ENCODE assay signal across 20 cellular contexts in the genomic region with DNA sequence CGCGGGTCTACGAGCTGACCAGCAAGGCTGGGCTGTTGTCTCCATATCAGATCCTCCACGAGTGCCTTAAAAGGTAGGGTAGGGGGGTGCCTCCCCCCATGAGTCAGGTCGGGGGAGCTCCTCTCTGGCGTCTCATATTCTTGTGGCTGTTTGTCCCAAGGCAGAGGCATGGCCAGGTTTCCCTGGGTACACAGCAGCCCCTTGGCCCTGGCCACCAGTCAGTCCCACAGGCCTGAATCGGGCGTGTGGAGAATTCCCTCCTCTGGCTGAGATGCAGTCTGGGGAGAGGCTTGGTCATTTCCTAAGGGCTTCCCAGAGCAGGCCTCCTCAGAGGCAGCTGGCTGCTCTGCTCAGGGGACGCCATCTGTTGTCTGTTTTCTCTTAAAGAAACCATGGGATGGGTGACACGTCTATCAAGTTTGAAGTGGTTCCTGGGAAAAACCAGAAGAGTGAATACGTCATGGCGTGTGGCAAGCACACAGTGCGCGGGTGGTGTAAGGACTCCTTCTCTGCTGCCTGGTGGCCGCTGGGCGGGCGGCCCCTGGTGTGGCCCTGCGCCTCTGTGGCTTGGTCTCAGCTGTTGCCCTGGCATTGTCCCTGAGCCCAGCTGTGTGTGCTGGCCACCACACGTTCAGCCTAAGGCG. TPM values are rescaled to one million over a fixed set of nuclear protein-coding genes. Genes with fewer than 3 reads are reported as not detected.
DNase-seq lines count a peak whose midpoint lies in the region; ATAC-seq, FAIRE-seq and TF ChIP-seq lines count a peak whose summit lies in the region.
"Had no signal": no experiment of that assay in that cellular context is flagged by ENCODE, and none has a peak within 500 bp of the region (broad histone marks: within the 10 kb centered on the region; RNA-seq: fewer than 3 reads in every experiment).

No MANE protein-coding gene starts in this region.

- no peaks in the 10 kb centered on the region for H3K4me1 ChIP-seq in GM12878 (ENCODE audit: control insufficient read depth, insufficient read depth, low read length)
- no peaks in the 10 kb centered on the region for H3K4me1 ChIP-seq in osteoblast (ENCODE audit: insufficient read depth, low read length)
- H3K4me1 ChIP-seq: Caco-2 had no signal

- H3K36me3 Mint-ChIP-seq in mesothelial cell of epicardium: peaks cover 17% of the 10 kb centered on the region

- POLR2A ChIA-PET in GM12878 (lab: Charles Lee): no interaction called here

- no peak for TF ChIP-seq EP300 in GM12878 (IDR thresholded peaks at IDR 0.05; ENCODE audit: borderline replicate concordance in 1 of 2, control insufficient read depth in 1 of 2, low read depth in 2 of 2, low read length in 2 of 2)

- CTCF ChIA-PET in GM12878 (lab: Yijun Ruan, JAX): no interaction called here

- H3K36me3 ChIP-seq in GM12878 (ENCODE audit: control insufficient read depth in 2 of 2, insufficient read depth in 2 of 2, low read length in 1 of 2): peaks cover 17 to 52% of the 10 kb centered on the region in 2 experiments; a peak in 3 of 4 replicates
- peaks cover 77% of the 10 kb centered on the region for H3K36me3 ChIP-seq in osteoblast (ENCODE audit: insufficient read depth, low read length)

- no peak overlapping the region for H3K9ac ChIP-seq in GM12878 (ENCODE audit: control insufficient read depth, insufficient read depth, low read length)
- H3K9ac ChIP-seq: SK-N-SH had no signal

- peak; percentile 37; the same call in 1 of the 2 replicates for TF ChIP-seq POLR2A in GM12878 (IDR thresholded peaks at IDR 0.05; ENCODE audit: low read depth, low read length)

- FAIRE-seq in GM12878 (lab: Jason Lieb, UNC): no peak
- FAIRE-seq: A204.1, frontal cortex had no signal

- BruUV-seq in GM12878 (replicated peaks; lab: Mats Ljungman, UMichigan): no TSS peak

- RAD21 ChIA-PET in GM12878 (lab: Charles Lee; ENCODE audit: unreplicated experiment): no interaction called here

- DNase-seq in NCI-H2171 treated with DMSO at 0.1 percent for 48 hours (lab: John Stamatoyannopoulos, UW) (peak; percentile 22), NCI-H2171 (lab: John Stamatoyannopoulos, UW) (no peak), GM12878 (ENCODE audit: low read depth, low spot score) (no peak), osteoblast (ENCODE audit: insufficient read length, low spot score, missing footprints) (peak; percentile 74), DMS79 treated with DMSO at 0.1 percent for 48 hours (lab: John Stamatoyannopoulos, UW) (no peak), mesothelial cell of epicardium (ENCODE audit: low spot score in 2 of 2, unreplicated experiment in 2 of 2) (no peak)
- DNase-seq: activated CD4-positive, CD25-positive, alpha-beta regulatory T cell treated with anti-CD3 and anti-CD28 coated beads, Interleukin-2, amount 50 U/mL, for 72 hours; amniotic stem cell; Caco-2; NCI-H187; NCI-H446; SK-N-SH; substantia nigra; T1000 had no signal

- H3K27ac ChIP-seq in GM12878 (ENCODE audit: control insufficient read depth, insufficient read depth) (no peak overlapping the region), osteoblast (ENCODE audit: low read depth, low read length) (no peak overlapping the region)

- intact Hi-C loops in GM12878 (cut with micrococcal nuclease; ENCODE audit: unreplicated experiment): no loop called here

- H3K4me2 ChIP-seq in GM12878 (ENCODE audit: control insufficient read depth, insufficient read depth) (no peak overlapping the region), osteoblast (ENCODE audit: insufficient read depth, low read length) (no peak overlapping the region)
- H3K4me2 ChIP-seq: SK-N-SH had no signal

- H3K9me3 Mint-ChIP-seq in mesothelial cell of epicardium: no peaks in the 10 kb centered on the region
- H3K9me3 Mint-ChIP-seq: activated T-helper 17 cell treated with anti-CD3 and anti-CD28 coated beads, Interleukin-2, amount 50 U/mL, for 72 hours; neural crest cell had no signal

- H3K4me3 Mint-ChIP-seq in mesothelial cell of epicardium: no peak overlapping the region
- H3K4me3 Mint-ChIP-seq: activated T-helper 17 cell treated with anti-CD3 and anti-CD28 coated beads, Interleukin-2, amount 50 U/mL, for 72 hours; neural crest cell had no signal

- no peak overlapping the region for H3K27ac Mint-ChIP-seq in mesothelial cell of epicardium

- no peak overlapping the region for H3K4me3 ChIP-seq in GM12878
- no peak overlapping the region for H3K4me3 ChIP-seq in osteoblast (ENCODE audit: insufficient read depth, low read length)

- no peaks in the 10 kb centered on the region for H4K20me1 ChIP-seq in GM12878 (ENCODE audit: control insufficient read depth, insufficient read depth)
- H4K20me1 ChIP-seq in osteoblast (ENCODE audit: insufficient read depth, low read length): peaks cover 18% of the 10 kb centered on the region

- no peak for TF ChIP-seq CTCF in GM12878 (IDR thresholded peaks at IDR 0.05 in 2 of 3, conservative IDR thresholded peaks at IDR 0.05 in 1 of 3; ENCODE audit: control insufficient read depth in 2 of 3, extremely low read depth in 1 of 3, insufficient read depth in 1 of 3, low read depth in 3 of 3, low read length in 3 of 3)
- no peak for TF ChIP-seq CTCF in osteoblast (IDR thresholded peaks at IDR 0.05; ENCODE audit: extremely low read depth, low read depth, low read length)
- TF ChIP-seq CTCF in mesothelial cell of epicardium (IDR thresholded peaks at IDR 0.05; ENCODE audit: unreplicated experiment): no peak

- H2AFZ ChIP-seq in GM12878 (ENCODE audit: control insufficient read depth, low read depth, low read length) (no peak overlapping the region), osteoblast (ENCODE audit: low read length) (no peak overlapping the region)

- in situ Hi-C loops in GM12878 (cut with MboI): no loop called here

- no peaks in the 10 kb centered on the region for H3K4me1 Mint-ChIP-seq in mesothelial cell of epicardium

- H3K27me3 ChIP-seq in GM12878 (replicated peaks in 1 of 2; ENCODE audit: control insufficient read depth in 2 of 2, insufficient read depth in 2 of 2, low read length in 1 of 2): no peaks in the 10 kb centered on the region
- no peaks in the 10 kb centered on the region for H3K27me3 ChIP-seq in osteoblast (ENCODE audit: insufficient read depth, low read length)

- H3K9me3 ChIP-seq in GM12878 (replicated peaks; ENCODE audit: control insufficient read depth, insufficient read depth, low read length) (no peaks in the 10 kb centered on the region; the same call in 2 of the 3 replicates), osteoblast (ENCODE audit: low read depth, low read length) (no peaks in the 10 kb centered on the region)
- H3K9me3 ChIP-seq: Caco-2, SK-N-SH had no signal

- TF ChIP-seq RAD21 in GM12878 (IDR thresholded peaks at IDR 0.05; ENCODE audit: insufficient read depth, low read depth, low read length): no peak

- WGBS in GM12878 (ENCODE audit: insufficient coverage, insufficient replicate concordance, low lambda C conversion rate, missing lambda C conversion rate): 93% methylated on average over 20 of the region's 20 CpGs

- SMC1A ChIA-PET in GM12878 (lab: Charles Lee; ENCODE audit: uncharacterized antibody, unreplicated experiment): no interaction called here

- no peak for ATAC-seq in GM12878
- ATAC-seq: activated T-helper 17 cell treated with anti-CD3 and anti-CD28 coated beads, Interleukin-2, amount 50 U/mL, for 72 hours; Panc1 had no signal

- H3K79me2 ChIP-seq in GM12878 (ENCODE audit: control insufficient read depth, insufficient read depth, low read length) (no peaks in the 10 kb centered on the region), osteoblast (ENCODE audit: insufficient read depth, low read length) (peaks cover 50% of the 10 kb centered on the region)

- H3K27me3 Mint-ChIP-seq in mesothelial cell of epicardium (ENCODE audit: low read depth): no peaks in the 10 kb centered on the region
- H3K27me3 Mint-ChIP-seq: activated T-helper 17 cell treated with anti-CD3 and anti-CD28 coated beads, Interleukin-2, amount 50 U/mL, for 72 hours had no signal

RNA-seq across cellular contexts. Expression of a gene that starts 9.6 kb away (rescaled TPM):
- 74.7 and 76.8 TPM in 2 replicates for total RNA-seq in GM12878 (2013; cell fraction: nucleolus; rRNA removed)
- total RNA-seq in GM12878 (2014; rRNA removed) (415 and 441 TPM in 2 replicates), GM12878 (2014; rRNA removed; fragmentation: Illumina TruSeq; extraction: Trizol) (365 and 396 TPM in 2 replicates), GM12878 (2021) (378 and 379 TPM in 2 replicates), osteoblast (78.4 and 85.8 TPM in 2 replicates), mesothelial cell of epicardium (154 to 155 TPM (median 154 TPM) in 3 replicates)
- 113 TPM for polyA plus RNA-seq in GM12878 (2011; ENCODE audit: low read depth)
- polyA plus RNA-seq in GM12878 (2011; rRNA removed) (207 and 270 TPM in 2 replicates), GM12878 (2014; fragmentation: Illumina TruSeq; extraction: Trizol) (301 and 393 TPM in 2 replicates), GM12878 (2014; fragmentation: Nextera tagmentation; extraction: Ambion mirVana) (100 to 1,000 TPM in 1 of 2 experiments, 10 to 100 TPM in 1; 55.3 to 137 TPM), GM12878 (2014; rRNA removed) (512 and 514 TPM in 2 replicates), GM12878 (2016; fragmentation: Nextera tagmentation; extraction: Ambion mirVana) (100 to 1,000 TPM; 800 to 808 TPM)
- 417 and 421 TPM in 2 replicates for polyA plus RNA-seq in GM12878 (2011; cell fraction: cytosol; rRNA removed)
- 245 and 344 TPM in 2 replicates for polyA plus RNA-seq in GM12878 (2011; cell fraction: nucleus; rRNA removed)
- polyA plus RNA-seq in GM12878 (2012): 160 and 180 TPM in 2 replicates
- polyA minus RNA-seq in GM12878 (2011; rRNA and poly(A)+ RNA removed): 168 and 187 TPM in 2 replicates
- 103 and 116 TPM in 2 replicates for polyA minus RNA-seq in GM12878 (2011; cell fraction: cytosol; rRNA and poly(A)+ RNA removed)
- 36.8 and 71.0 TPM in 2 replicates for polyA minus RNA-seq in GM12878 (2011; cell fraction: nucleus; rRNA and poly(A)+ RNA removed)

RNA-seq across cellular contexts. Expression of a gene that starts 10.7 kb away (rescaled TPM):
- 84.7 and 99.7 TPM in 2 replicates for total RNA-seq in GM12878 (2013; cell fraction: nucleolus; rRNA removed)
- total RNA-seq in GM12878 (2014; rRNA removed) (81.0 and 88.7 TPM in 2 replicates), GM12878 (2014; rRNA removed; fragmentation: Illumina TruSeq; extraction: Trizol) (38.3 and 44.1 TPM in 2 replicates), GM12878 (2021) (81.2 and 94.6 TPM in 2 replicates), osteoblast (35.9 and 43.8 TPM in 2 replicates), mesothelial cell of epicardium (68.7 to 78.1 TPM (median 76.0 TPM) in 3 replicates)
- 49.3 TPM for polyA plus RNA-seq in GM12878 (2011; ENCODE audit: low read depth)
- polyA plus RNA-seq in GM12878 (2011; rRNA removed) (12.5 and 22.9 TPM in 2 replicates), GM12878 (2014; fragmentation: Illumina TruSeq; extraction: Trizol) (10.6 and 30.7 TPM in 2 replicates), GM12878 (2014; fragmentation: Nextera tagmentation; extraction: Ambion mirVana) (1 to 10 TPM in 1 of 2 experiments, under 1 TPM in 1; 0.29 to 4.8 TPM), GM12878 (2014; rRNA removed) (97.0 and 114 TPM in 2 replicates), GM12878 (2016; fragmentation: Nextera tagmentation; extraction: Ambion mirVana) (10 to 100 TPM; 71.7 to 87.3 TPM)
- 36.7 and 60.9 TPM in 2 replicates for polyA plus RNA-seq in GM12878 (2011; cell fraction: cytosol; rRNA removed)
- 293 and 316 TPM in 2 replicates for polyA plus RNA-seq in GM12878 (2011; cell fraction: nucleus; rRNA removed)
- 56.3 and 73.5 TPM in 2 replicates for polyA plus RNA-seq in GM12878 (2012)
- polyA minus RNA-seq in GM12878 (2011; rRNA and poly(A)+ RNA removed): 28.7 and 53.2 TPM in 2 replicates
- polyA minus RNA-seq in GM12878 (2011; cell fraction: cytosol; rRNA and poly(A)+ RNA removed): 24.7 and 24.9 TPM in 2 replicates
- polyA minus RNA-seq in GM12878 (2011; cell fraction: nucleus; rRNA and poly(A)+ RNA removed): 62.1 and 105 TPM in 2 replicates

RNA-seq across cellular contexts. Expression of a gene that starts 25.3 kb away (rescaled TPM):
- total RNA-seq in GM12878 (2013; cell fraction: nucleolus; rRNA removed): 17.6 and 19.0 TPM in 2 replicates
- total RNA-seq in GM12878 (2014; rRNA removed) (8.8 and 11.7 TPM in 2 replicates), GM12878 (2014; rRNA removed; fragmentation: Illumina TruSeq; extraction: Trizol) (3.9 and 4.7 TPM in 2 replicates), GM12878 (2021) (42.1 and 46.3 TPM in 2 replicates), osteoblast (9.8 and 11.8 TPM in 2 replicates), mesothelial cell of epicardium (82.4 to 86.2 TPM (median 82.4 TPM) in 3 replicates)
- polyA plus RNA-seq in GM12878 (2011; ENCODE audit: low read depth): 4.9 TPM
- polyA plus RNA-seq in GM12878 (2011; rRNA removed) (4.2 and 6.7 TPM in 2 replicates), GM12878 (2014; fragmentation: Illumina TruSeq; extraction: Trizol) (4.5 and 9.4 TPM in 2 replicates), GM12878 (2014; fragmentation: Nextera tagmentation; extraction: Ambion mirVana) (under 1 TPM; 0.03 to 0.13 TPM), GM12878 (2014; rRNA removed) (42.4 and 48.7 TPM in 2 replicates), GM12878 (2016; fragmentation: Nextera tagmentation; extraction: Ambion mirVana) (1 to 10 TPM; 2.2 to 2.6 TPM)
- polyA plus RNA-seq in GM12878 (2011; cell fraction: cytosol; rRNA removed): 10.4 and 14.3 TPM in 2 replicates
- 150 and 193 TPM in 2 replicates for polyA plus RNA-seq in GM12878 (2011; cell fraction: nucleus; rRNA removed)
- polyA plus RNA-seq in GM12878 (2012): 18.1 and 18.5 TPM in 2 replicates
- 3.5 and 8.1 TPM in 2 replicates for polyA minus RNA-seq in GM12878 (2011; rRNA and poly(A)+ RNA removed)
- 4.3 and 6.0 TPM in 2 replicates for polyA minus RNA-seq in GM12878 (2011; cell fraction: cytosol; rRNA and poly(A)+ RNA removed)
- polyA minus RNA-seq in GM12878 (2011; cell fraction: nucleus; rRNA and poly(A)+ RNA removed): 8.5 and 10.9 TPM in 2 replicates

RNA-seq across cellular contexts. Expression of a gene that starts 26.3 kb away (rescaled TPM):
- 62.1 and 88.0 TPM in 2 replicates for total RNA-seq in GM12878 (2013; cell fraction: nucleolus; rRNA removed)
- total RNA-seq in GM12878 (2014; rRNA removed) (24.1 and 28.5 TPM in 2 replicates), GM12878 (2014; rRNA removed; fragmentation: Illumina TruSeq; extraction: Trizol) (15.4 and 17.3 TPM in 2 replicates), GM12878 (2021) (33.0 and 35.1 TPM in 2 replicates), osteoblast (25.9 and 44.2 TPM in 2 replicates), mesothelial cell of epicardium (69.4 to 72.3 TPM (median 71.5 TPM) in 3 replicates)
- 10.6 TPM for polyA plus RNA-seq in GM12878 (2011; ENCODE audit: low read depth)
- polyA plus RNA-seq in GM12878 (2011; rRNA removed) (15.0 and 17.1 TPM in 2 replicates), GM12878 (2014; fragmentation: Illumina TruSeq; extraction: Trizol) (14.1 and 17.9 TPM in 2 replicates), GM12878 (2014; fragmentation: Nextera tagmentation; extraction: Ambion mirVana) (1 to 10 TPM; 1.2 to 2.5 TPM), GM12878 (2014; rRNA removed) (27.8 and 29.7 TPM in 2 replicates), GM12878 (2016; fragmentation: Nextera tagmentation; extraction: Ambion mirVana) (10 to 100 TPM; 12.9 to 16.9 TPM)
- polyA plus RNA-seq in GM12878 (2011; cell fraction: cytosol; rRNA removed): 18.7 and 20.5 TPM in 2 replicates
- 96.6 and 126 TPM in 2 replicates for polyA plus RNA-seq in GM12878 (2011; cell fraction: nucleus; rRNA removed)
- 13.6 and 18.8 TPM in 2 replicates for polyA plus RNA-seq in GM12878 (2012)
- polyA minus RNA-seq in GM12878 (2011; rRNA and poly(A)+ RNA removed): 18.9 and 21.9 TPM in 2 replicates
- polyA minus RNA-seq in GM12878 (2011; cell fraction: cytosol; rRNA and poly(A)+ RNA removed): 7.9 and 8.5 TPM in 2 replicates
- 18.7 and 34.8 TPM in 2 replicates for polyA minus RNA-seq in GM12878 (2011; cell fraction: nucleus; rRNA and poly(A)+ RNA removed)

RNA-seq across cellular contexts. Expression of a gene that starts 44.5 kb away (rescaled TPM):
- not detected in 2 replicates for total RNA-seq in GM12878 (2013; cell fraction: nucleolus; rRNA removed)
- total RNA-seq in GM12878 (2014; rRNA removed) (not detected in 2 replicates), GM12878 (2014; rRNA removed; fragmentation: Illumina TruSeq; extraction: Trizol) (not detected in 2 replicates), GM12878 (2021) (not detected in 2 replicates), osteoblast (0.36 and 0.59 TPM in 2 replicates), mesothelial cell of epicardium (not detected in 3 replicates)
- polyA plus RNA-seq in GM12878 (2011; ENCODE audit: low read depth): 0.18 TPM
- polyA plus RNA-seq in GM12878 (2011; rRNA removed) (not detected in 2 replicates), GM12878 (2014; fragmentation: Illumina TruSeq; extraction: Trizol) (not detected in 2 replicates), GM12878 (2014; fragmentation: Nextera tagmentation; extraction: Ambion mirVana) (not detected), GM12878 (2014; rRNA removed) (not detected in 2 replicates), GM12878 (2016; fragmentation: Nextera tagmentation; extraction: Ambion mirVana) (not detected)
- not detected in 2 replicates for polyA plus RNA-seq in GM12878 (2011; cell fraction: cytosol; rRNA removed)
- not detected in 2 replicates for polyA plus RNA-seq in GM12878 (2011; cell fraction: nucleus; rRNA removed)
- polyA plus RNA-seq in GM12878 (2012): 0.10 TPM in 1 of 2 replicates, not detected in the other
- polyA minus RNA-seq in GM12878 (2011; rRNA and poly(A)+ RNA removed): not detected in 2 replicates
- polyA minus RNA-seq in GM12878 (2011; cell fraction: cytosol; rRNA and poly(A)+ RNA removed): not detected in 2 replicates
- polyA minus RNA-seq in GM12878 (2011; cell fraction: nucleus; rRNA and poly(A)+ RNA removed): not detected in 2 replicates
- total RNA-seq: Caco-2, epithelial cell of proximal tubule had no signal

Comparison
In these comparisons a context has a peak if more than half of its experiments do, and no peak if none do; other contexts are left out.
1. DNase-seq: peak in NCI-H2171 treated with DMSO at 0.1 percent for 48 hours (single experiment) and osteoblast (single experiment); none in NCI-H2171 (single experiment), GM12878 (single experiment), DMS79 treated with DMSO at 0.1 percent for 48 hours (single experiment) and mesothelial cell of epicardium (0 of 2).